11 cellular contexts compared by ENCODE assay signal in the genomic region with DNA sequence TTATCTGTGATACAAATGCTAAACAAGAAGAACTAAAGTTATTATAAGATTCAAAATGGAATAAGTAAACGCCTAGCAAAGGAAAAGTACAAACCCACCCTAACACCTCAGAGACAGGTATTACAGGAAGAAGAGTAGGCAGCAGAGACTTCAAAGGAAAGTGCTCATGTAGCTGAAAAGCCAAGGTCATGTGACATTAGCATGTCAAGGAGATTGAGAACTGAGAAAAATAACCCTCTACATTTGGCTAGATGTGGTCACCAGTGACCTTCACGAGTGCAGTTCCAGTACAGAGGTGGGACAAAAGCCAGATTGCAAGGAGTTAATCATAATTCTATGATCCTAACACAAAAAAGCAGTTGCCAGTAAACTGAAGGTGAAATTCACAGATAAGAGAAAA.
A peak's percentile ranks its signal among the peaks of the same experiment; 100 is the strongest.
DNase-seq lines count a peak whose midpoint lies in the region; ATAC-seq, FAIRE-seq and TF ChIP-seq lines count a peak whose summit lies in the region.
"Had no signal": no experiment of that assay in that cellular context is flagged by ENCODE, and none has a peak within 500 bp of the region (broad histone marks: within the 10 kb centered on the region; RNA-seq: fewer than 3 reads in every experiment).

No MANE protein-coding gene starts in this region.

- H3K4me1 Mint-ChIP-seq in activated T-helper 1 cell treated with anti-CD3 and anti-CD28 coated beads, Interleukin-12 subunit alpha, Interleukin-12 subunit beta, Interleukin-2, Interleukin-4 antibody, amounts not matched to agents 30 ng/mL and 10 ng/mL and 1 ng/mL, durations not matched to agents 14 hours and 24 hours and 36 hours (ENCODE audit: low read depth): peaks cover 26% of the 10 kb centered on the region

- no peak overlapping the region for H3K4me3 Mint-ChIP-seq in activated T-helper 1 cell treated with anti-CD3 and anti-CD28 coated beads, Interleukin-12 subunit alpha, Interleukin-12 subunit beta, Interleukin-2, Interleukin-4 antibody, amounts not matched to agents 30 ng/mL and 10 ng/mL and 1 ng/mL, durations not matched to agents 14 hours and 24 hours and 36 hours

- DNase-seq in GM12892 (ENCODE audit: insufficient read length) (peak; percentile 8), NCI-H1417 (lab: John Stamatoyannopoulos, UW) (no peak), NCI-H2107 treated with DMSO at 0.1 percent for 48 hours (lab: John Stamatoyannopoulos, UW; ENCODE audit: unreplicated experiment) (no peak), NCI-H345 treated with DMSO at 0.1 percent for 48 hours (lab: John Stamatoyannopoulos, UW; ENCODE audit: unreplicated experiment) (no peak), activated gamma-delta T cell treated with Interleukin-2 at 50 U/mL for 16 hours (no peak)
- no peak for DNase-seq in activated T-helper 1 cell treated with anti-CD3 and anti-CD28 coated beads, Interleukin-12 subunit alpha, Interleukin-12 subunit beta, Interleukin-2, Interleukin-4 antibody, amounts not matched to agents 30 ng/mL and 10 ng/mL and 1 ng/mL, durations not matched to agents 14 hours and 24 hours and 36 hours (ENCODE audit: low spot score)
- DNase-seq: Caco-2; left colon; stimulated activated CD4-positive, alpha-beta T cell treated with anti-CD3 and anti-CD28 coated beads, Interleukin-15, amount 100 ng/mL, for 24 hours had no signal

- FAIRE-seq in GM12892 (lab: Jason Lieb, UNC): peak; percentile 88

- peak overlapping the region; percentile 43 for H3K27ac Mint-ChIP-seq in activated T-helper 1 cell treated with anti-CD3 and anti-CD28 coated beads, Interleukin-12 subunit alpha, Interleukin-12 subunit beta, Interleukin-2, Interleukin-4 antibody, amounts not matched to agents 30 ng/mL and 10 ng/mL and 1 ng/mL, durations not matched to agents 14 hours and 24 hours and 36 hours

- TF ChIP-seq POLR2A in GM12892 (IDR thresholded peaks at IDR 0.05; ENCODE audit: low read depth, low read length): no peak

- ATAC-seq in GM19397 (IDR thresholded peaks at IDR 0.05; ENCODE audit: unreplicated experiment): peak; percentile 87
- ATAC-seq in HG03039 (IDR thresholded peaks at IDR 0.05; ENCODE audit: unreplicated experiment): peak; percentile 88
- ATAC-seq: left colon had no signal

- H3K27me3 Mint-ChIP-seq in activated T-helper 1 cell treated with anti-CD3 and anti-CD28 coated beads, Interleukin-12 subunit alpha, Interleukin-12 subunit beta, Interleukin-2, Interleukin-4 antibody, amounts not matched to agents 30 ng/mL and 10 ng/mL and 1 ng/mL, durations not matched to agents 14 hours and 24 hours and 36 hours (ENCODE audit: insufficient read depth): no peaks in the 10 kb centered on the region

- peaks cover 4% of the 10 kb centered on the region for H3K9me3 Mint-ChIP-seq in activated T-helper 1 cell treated with anti-CD3 and anti-CD28 coated beads, Interleukin-12 subunit alpha, Interleukin-12 subunit beta, Interleukin-2, Interleukin-4 antibody, amounts not matched to agents 30 ng/mL and 10 ng/mL and 1 ng/mL, durations not matched to agents 14 hours and 24 hours and 36 hours

- intact Hi-C loops in activated T-helper 1 cell treated with anti-CD3 and anti-CD28 coated beads, Interleukin-12 subunit alpha, Interleukin-12 subunit beta, Interleukin-2, Interleukin-4 antibody, amounts not matched to agents 30 ng/mL and 10 ng/mL and 1 ng/mL, durations not matched to agents 14 hours and 24 hours and 36 hours (cut with micrococcal nuclease): no loop called here

- H3K36me3 Mint-ChIP-seq in activated T-helper 1 cell treated with anti-CD3 and anti-CD28 coated beads, Interleukin-12 subunit alpha, Interleukin-12 subunit beta, Interleukin-2, Interleukin-4 antibody, amounts not matched to agents 30 ng/mL and 10 ng/mL and 1 ng/mL, durations not matched to agents 14 hours and 24 hours and 36 hours (ENCODE audit: low read depth): peaks cover 5% of the 10 kb centered on the region
